28 cellular contexts compared by ENCODE assay signal in the genomic region with DNA sequence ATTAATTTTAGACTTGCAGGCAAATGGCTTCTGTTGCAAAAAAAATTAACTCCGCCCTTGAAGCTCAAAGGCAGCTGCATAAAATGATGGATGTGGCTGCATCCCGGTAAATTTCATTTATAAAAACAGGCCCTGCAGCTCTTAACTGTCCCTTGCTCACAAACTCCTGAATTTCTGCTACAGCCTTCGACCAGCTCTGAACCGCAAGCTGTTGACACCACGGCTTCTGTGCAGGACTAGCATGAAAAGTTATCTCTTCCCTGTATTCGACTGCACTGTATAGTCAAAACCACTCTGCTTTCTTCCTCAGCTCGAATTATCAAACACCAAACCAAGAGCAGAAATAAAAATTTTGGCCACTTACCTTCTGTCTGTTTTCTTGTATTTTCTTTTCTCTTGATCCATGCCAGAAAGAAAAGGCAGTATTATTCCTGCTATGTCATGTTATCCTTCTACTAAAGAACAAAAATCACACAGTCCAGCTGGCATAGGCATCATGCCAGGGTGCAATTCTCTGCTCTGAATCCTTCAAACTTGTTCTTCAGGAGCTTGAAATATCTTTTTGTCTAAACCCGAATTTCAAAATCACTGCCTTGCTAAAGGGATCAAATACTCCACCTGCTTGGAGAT.
DNase-seq lines count a peak whose midpoint lies in the region; FAIRE-seq and TF ChIP-seq lines count a peak whose summit lies in the region.
"Had no signal": no experiment of that assay in that cellular context is flagged by ENCODE, and none has a peak within 500 bp of the region (broad histone marks: within the 10 kb centered on the region; RNA-seq: fewer than 3 reads in every experiment).

No MANE protein-coding gene starts in this region.

- H3K27me3 ChIP-seq in H1 (replicated peaks in 1 of 4; ENCODE audit: control insufficient read depth in 3 of 4, extremely low read depth in 1 of 4, insufficient read depth in 3 of 4, low read length in 3 of 4) (no peaks in the 10 kb centered on the region), mesenchymal stem cell (ENCODE audit: control insufficient read depth in 1 of 2, insufficient read depth in 1 of 2, low read length in 2 of 2) (no peaks in the 10 kb centered on the region)
- H3K27me3 ChIP-seq: ascending aorta, Peyer's patch, sigmoid colon, SJSA1, testis, vagina had no signal

- no peak overlapping the region for H3K14ac ChIP-seq in H1 (ENCODE audit: insufficient read length)
- H3K14ac ChIP-seq in mesenchymal stem cell (ENCODE audit: low read length in 2 of 2), result no peak overlapping the region

- POLR2A ChIA-PET in H1 (lab: Charles Lee; ENCODE audit: partially characterized antibody), result no interaction called here

- no peak overlapping the region for H2AK5ac ChIP-seq in H1 (ENCODE audit: low read depth, low read length)
- H2AK5ac ChIP-seq in mesenchymal stem cell (ENCODE audit: low read length, severe bottlenecking), result no peak overlapping the region

- DNase-seq in Ammon's horn (ENCODE audit: low spot score) (peak; percentile 78), SK-N-DZ (ENCODE audit: low spot score) (peak; percentile 43), H1 (ENCODE audit: low read depth in 1 of 2, low spot score in 2 of 2) (no peak), occipital lobe (lab: John Stamatoyannopoulos, UW) (peak; percentile 26), epidermal melanocyte (ENCODE audit: insufficient read length, low spot score) (no peak), mesenchymal stem cell (no peak), NCI-H524 (lab: John Stamatoyannopoulos, UW) (no peak), GM13977 (ENCODE audit: low spot score) (no peak)
- DNase-seq: activated CD4-positive, alpha-beta memory T cell treated with anti-CD3 and anti-CD28 coated beads, Interleukin-2, amount 10 ng/mL, durations not matched to agents 7 days and 5 days; activated CD4-positive, CD25-positive, alpha-beta regulatory T cell treated with anti-CD3 and anti-CD28 coated beads, Interleukin-2, amount 50 U/mL, for 72 hours; activated CD8-positive, alpha-beta memory T cell treated with anti-CD3 and anti-CD28 coated beads, Interleukin-2, amount 50 U/mL, for 48 hours; central memory CD4-positive, alpha-beta T cell; DMS53; kidney glomerular epithelial cell; NCI-H1048; NCI-H187; NCI-H69; Peyer's patch; sigmoid colon; stimulated activated CD4-positive, alpha-beta T cell treated with anti-CD3 and anti-CD28 coated beads, Interleukin-4, amount 100 ng/mL, for 4 hours; T-cell; testis had no signal

- no peak for FAIRE-seq in H1 (lab: Jason Lieb, UNC)
- FAIRE-seq: H54 had no signal

- CTCF ChIA-PET in H1 (lab: Charles Lee; ENCODE audit: partially characterized antibody), result interaction anchor here (1.6 kb wide), 1 partner anchor 63 kb away, joined by 3 read pairs; no protein-coding TSS in a partner anchor

- H4K8ac ChIP-seq in H1 (ENCODE audit: extremely low read depth, insufficient read depth, low read length), result no peak overlapping the region
- no peak overlapping the region for H4K8ac ChIP-seq in mesenchymal stem cell (ENCODE audit: low read length)

- H3K56ac ChIP-seq in H1 (replicated peaks; ENCODE audit: insufficient read length, low read depth, low read length), result no peak overlapping the region

- H2AFZ ChIP-seq in H1 (ENCODE audit: low read length) (peak overlapping the region; percentile 88; the same call in 1 of the 2 replicates), mesenchymal stem cell (ENCODE audit: low read depth, low read length) (no peak overlapping the region)

- WGBS in H1 (ENCODE audit: extremely low coverage in 1 of 2, insufficient coverage in 1 of 2, insufficient read length in 1 of 2, insufficient replicate concordance in 2 of 2, low coverage in 1 of 2, low lambda C conversion rate in 2 of 2, missing lambda C conversion rate in 1 of 2), 2 experiments, result 85% methylated on average over 8 of the region's 8 CpGs; no CpG with 5 or more reads in 1 of the 2 experiments
- 75% methylated on average over 7 of the region's 8 CpGs for WGBS in mesenchymal stem cell

- H2BK15ac ChIP-seq in H1 (ENCODE audit: low read length) (no peak overlapping the region), mesenchymal stem cell (ENCODE audit: low read depth, poor library complexity, severe bottlenecking) (no peak overlapping the region)

- H3K4ac ChIP-seq in H1 (replicated peaks; ENCODE audit: insufficient read length, low read depth, low read length), result no peak overlapping the region
- no peak overlapping the region for H3K4ac ChIP-seq in mesenchymal stem cell (ENCODE audit: low read depth in 1 of 2, low read length in 2 of 2)

- H2BK5ac ChIP-seq in H1 (ENCODE audit: low read depth, low read length), result no peak overlapping the region
- no peak overlapping the region for H2BK5ac ChIP-seq in mesenchymal stem cell (ENCODE audit: low read depth, low read length, poor library complexity, severe bottlenecking)

- H3K4me2 ChIP-seq in H1 (ENCODE audit: insufficient read depth in 1 of 2, low read depth in 2 of 2, low read length in 2 of 2) (no peak overlapping the region), mesenchymal stem cell (ENCODE audit: low read length, poor library complexity, severe bottlenecking) (no peak overlapping the region)

- no peaks in the 10 kb centered on the region for H3K23me2 ChIP-seq in H1 (ENCODE audit: low read depth, low read length)

- no peak overlapping the region for H4K91ac ChIP-seq in H1 (replicated peaks; ENCODE audit: insufficient read length, low read length)
- H4K91ac ChIP-seq in mesenchymal stem cell (ENCODE audit: low read length), result no peak overlapping the region

- no peaks in the 10 kb centered on the region for H3K4me1 ChIP-seq in H1 (replicated peaks in 1 of 4; ENCODE audit: control insufficient read depth in 3 of 4, insufficient read depth in 4 of 4, low read length in 3 of 4)
- H3K4me1 ChIP-seq in mesenchymal stem cell (ENCODE audit: control insufficient read depth, insufficient read depth, low read depth, low read length), result no peaks in the 10 kb centered on the region
- H3K4me1 ChIP-seq: ascending aorta, Peyer's patch, prostate gland, SJSA1, testis, vagina had no signal

- no peak for TF ChIP-seq RAD21 in H1 (IDR thresholded peaks at IDR 0.05 in 1 of 2, conservative IDR thresholded peaks at IDR 0.05 in 1 of 2; ENCODE audit: low read depth in 2 of 2, low read length in 2 of 2)

- no peak overlapping the region for H2BK12ac ChIP-seq in H1 (ENCODE audit: low read depth, low read length)
- no peak overlapping the region for H2BK12ac ChIP-seq in mesenchymal stem cell (ENCODE audit: low read length in 2 of 2)

- H3K27ac ChIP-seq in H1 (ENCODE audit: low read depth, low read length), result no peak overlapping the region
- no peak overlapping the region for H3K27ac ChIP-seq in mesenchymal stem cell (ENCODE audit: low read length, poor library complexity, severe bottlenecking)
- H3K27ac ChIP-seq: ascending aorta, Peyer's patch, prostate gland, sigmoid colon, SJSA1, testis, vagina had no signal

- H3K9ac ChIP-seq in H1 (replicated peaks in 1 of 4; ENCODE audit: extremely low read depth in 1 of 4, low read depth in 3 of 4, low read length in 3 of 4), result no peak overlapping the region
- no peak overlapping the region for H3K9ac ChIP-seq in mesenchymal stem cell (ENCODE audit: low read length)

- in situ Hi-C loops in GM13977 (cut with MboI; ENCODE audit: low pct_unique_long_range_greater_than_20kb, low sequenced_read_pairs, unreplicated experiment), result no loop called here

- H2BK120ac ChIP-seq in H1 (replicated peaks; ENCODE audit: low read depth, low read length) (no peak overlapping the region), mesenchymal stem cell (ENCODE audit: low read depth, low read length) (no peak overlapping the region)

- no peaks in the 10 kb centered on the region for H3K36me3 ChIP-seq in H1 (ENCODE audit: control insufficient read depth in 2 of 4, insufficient read depth in 4 of 4, low read length in 3 of 4)
- H3K36me3 ChIP-seq in mesenchymal stem cell (ENCODE audit: control insufficient read depth in 1 of 2, insufficient read depth in 2 of 2, low read depth in 1 of 2, low read length in 2 of 2), result no peaks in the 10 kb centered on the region
- H3K36me3 ChIP-seq: ascending aorta, Peyer's patch, prostate gland, sigmoid colon, SJSA1, vagina had no signal

- TF ChIP-seq POLR2A in H1 (IDR thresholded peaks at IDR 0.05; ENCODE audit: control extremely low read depth in 1 of 2, low read depth in 2 of 2, low read length in 2 of 2), result no peak

- no peak overlapping the region for H4K5ac ChIP-seq in H1 (ENCODE audit: insufficient read length, low read depth, low read length)

- H2BK20ac ChIP-seq in H1 (ENCODE audit: low read length), result 0 out of 2 replicates have a peak overlapping the region, but pooled peaks have one; percentile 50

- TF ChIP-seq EP300 in H1 (IDR thresholded peaks at IDR 0.05; ENCODE audit: borderline replicate concordance in 1 of 2, low read depth in 2 of 2, low read length in 2 of 2), result no peak

- TF ChIP-seq CTCF in H1 (IDR thresholded peaks at IDR 0.05; ENCODE audit: control extremely low read depth in 1 of 3, insufficient read depth in 1 of 3, low read depth in 1 of 3, low read length in 3 of 3) (no peak), GM13977 (IDR thresholded peaks at IDR 0.05; ENCODE audit: extremely low read depth, insufficient read depth, missing control alignments) (no peak)

- H3K9me3 ChIP-seq in H1 (ENCODE audit: insufficient read depth in 2 of 2, low read depth in 1 of 2, low read length in 1 of 2), result no peaks in the 10 kb centered on the region
- H3K9me3 ChIP-seq in mesenchymal stem cell (ENCODE audit: control insufficient read depth, low read length), result no peaks in the 10 kb centered on the region
- H3K9me3 ChIP-seq: ascending aorta, Peyer's patch, prostate gland, sigmoid colon, SJSA1, testis, vagina had no signal

- no peaks in the 10 kb centered on the region for H4K20me1 ChIP-seq in H1 (replicated peaks in 1 of 2; ENCODE audit: control insufficient read depth in 1 of 2, insufficient read depth in 2 of 2, low read length in 2 of 2)

- no peak overlapping the region for H3K18ac ChIP-seq in H1 (ENCODE audit: extremely low read depth, low read length)
- no peak overlapping the region for H3K18ac ChIP-seq in mesenchymal stem cell (ENCODE audit: low read depth in 1 of 2, low read length in 2 of 2)

- H3K4me3 ChIP-seq in H1 (ENCODE audit: extremely low read depth in 1 of 4, insufficient read depth in 2 of 4, low read depth in 3 of 4, low read length in 4 of 4) (no peak overlapping the region), mesenchymal stem cell (ENCODE audit: insufficient read depth in 1 of 2, low read depth in 1 of 2, low read length in 2 of 2) (no peak overlapping the region)
- H3K4me3 ChIP-seq: ascending aorta, lung, Peyer's patch, prostate gland, sigmoid colon, SJSA1, testis, vagina had no signal

- H3K79me2 ChIP-seq in H1 (ENCODE audit: control insufficient read depth in 1 of 2, insufficient read depth in 2 of 2, low read length in 2 of 2), result no peaks in the 10 kb centered on the region

- H3K23ac ChIP-seq in H1 (ENCODE audit: insufficient read length), result no peak overlapping the region
- H3K23ac ChIP-seq in mesenchymal stem cell (ENCODE audit: low read length in 2 of 2), result no peak overlapping the region

- H3K79me1 ChIP-seq in H1 (ENCODE audit: low read depth, low read length) (no peaks in the 10 kb centered on the region), mesenchymal stem cell (replicated peaks; ENCODE audit: low read length, poor library complexity, severe bottlenecking) (no peaks in the 10 kb centered on the region)

TF ChIP-seq in H1, 55 proteins besides CTCF, POLR2A, EP300 and RAD21 (continues in another document):
- TF ChIP-seq RFX5 (IDR thresholded peaks at IDR 0.05; ENCODE audit: borderline replicate concordance, low read depth, low read length) (no peak), NRF1 (IDR thresholded peaks at IDR 0.05; ENCODE audit: low read depth, low read length) (no peak)

Comparison
In these comparisons a context has a peak if more than half of its experiments do, and no peak if none do; other contexts are left out.
1. DNase-seq: peak in Ammon's horn (single experiment), SK-N-DZ (single experiment) and occipital lobe (single experiment); none in H1 (0 of 2), epidermal melanocyte (single experiment), mesenchymal stem cell (single experiment), NCI-H524 (0 of 2) and GM13977 (single experiment).